In genomic region chr4:153447175-153447887, GRCh38 we compare ENCODE assay signal across 19 cellular contexts. TPM values are rescaled to one million over a fixed set of nuclear protein-coding genes. Genes with fewer than 3 reads are reported as not detected.
DNase-seq lines count a peak whose midpoint lies in the region; ATAC-seq and TF ChIP-seq lines count a peak whose summit lies in the region.
"Had no signal": no experiment of that assay in that cellular context is flagged by ENCODE, and none has a peak within 500 bp of the region (broad histone marks: within the 10 kb centered on the region; RNA-seq: fewer than 3 reads in every experiment).

No MANE protein-coding gene starts in this region.

- WGBS in esophagus squamous epithelium, 2 donors = 74 to 83% methylated on average over 5 of the region's 5 CpGs

- H3K27ac ChIP-seq in GM23338 (ENCODE audit: low read depth) (no peak overlapping the region), esophagus squamous epithelium (peak overlapping the region in 2 of 4 donors; percentile 5 to 42)
- H3K27ac ChIP-seq: neutrophil had no signal

- peaks cover 6% of the 10 kb centered on the region for H3K27me3 Mint-ChIP-seq in GM23338 (ENCODE audit: insufficient read depth, low read depth, poor library complexity)

- H3K9ac ChIP-seq in skeletal muscle satellite cell (ENCODE audit: low read depth, low read length) = no peak overlapping the region

- H3K9me3 Mint-ChIP-seq in GM23338 = no peaks in the 10 kb centered on the region
- H3K9me3 Mint-ChIP-seq: activated CD4-positive, alpha-beta memory T cell treated with anti-CD3 and anti-CD28 coated beads, Interleukin-2, amount 10 ng/mL, durations not matched to agents 7 days and 5 days; dendritic cell treated with granulocyte-macrophage colony-stimulating factor and Interleukin-4, amounts not matched to agents 40 ng/mL and 50 ng/mL, for 4 days had no signal

- H3K4me1 ChIP-seq in GM23338 (ENCODE audit: insufficient read depth) (no peaks in the 10 kb centered on the region), skeletal muscle satellite cell (ENCODE audit: control insufficient read depth, insufficient read depth, low read length) (peaks cover 23% of the 10 kb centered on the region), esophagus squamous epithelium (peaks cover 0 to 21% (median 4%) of the 10 kb centered on the region in 3 donors)

- no peak overlapping the region for H3K4me3 ChIP-seq in GM23338
- peak overlapping the region in 1 of 2 donors; percentile 21 for H3K4me3 ChIP-seq in foreskin fibroblast (ENCODE audit: low read depth in 1 of 2, low read length in 2 of 2)
- H3K4me3 ChIP-seq in skeletal muscle satellite cell (ENCODE audit: low read length) = peak overlapping the region; percentile 27
- H3K4me3 ChIP-seq in esophagus squamous epithelium = peak overlapping the region in 1 of 4 donors; percentile 45

- H3K27me3 ChIP-seq in GM23338 (ENCODE audit: insufficient read depth) (no peaks in the 10 kb centered on the region), skeletal muscle satellite cell (ENCODE audit: control insufficient read depth, insufficient read depth, low read length) (no peaks in the 10 kb centered on the region), esophagus squamous epithelium (no peaks in the 10 kb centered on the region)
- H3K27me3 ChIP-seq: neutrophil had no signal

- H3K27ac Mint-ChIP-seq in GM23338 = no peak overlapping the region
- H3K27ac Mint-ChIP-seq: activated CD4-positive, alpha-beta memory T cell treated with anti-CD3 and anti-CD28 coated beads, Interleukin-2, amount 10 ng/mL, durations not matched to agents 7 days and 5 days; dendritic cell treated with granulocyte-macrophage colony-stimulating factor and Interleukin-4, amounts not matched to agents 40 ng/mL and 50 ng/mL, for 4 days had no signal

- H3K79me2 ChIP-seq in GM23338 (replicated peaks; ENCODE audit: insufficient read depth) = no peaks in the 10 kb centered on the region

- H3K4me2 ChIP-seq in GM23338 (no peak overlapping the region), skeletal muscle satellite cell (ENCODE audit: low read length) (peak overlapping the region; percentile 69)

- no peak for TF ChIP-seq POLR2A in esophagus squamous epithelium (IDR thresholded peaks at IDR 0.05)

- intact Hi-C loops in esophagus squamous epithelium (cut with DNase I) = no loop called here

- TF ChIP-seq CTCF in GM23338 (conservative IDR thresholded peaks at IDR 0.05; ENCODE audit: low read depth in 2 of 2) (no peak), foreskin fibroblast (IDR thresholded peaks at IDR 0.05; ENCODE audit: low read depth, low read length) (no peak), esophagus squamous epithelium (IDR thresholded peaks at IDR 0.05) (no peak)

- H2AFZ ChIP-seq in GM23338 = peak overlapping the region; percentile 39; the same call in 1 of the 2 replicates

- peaks cover 11% of the 10 kb centered on the region for H3K4me1 Mint-ChIP-seq in GM23338

- H3K36me3 ChIP-seq in GM23338 (ENCODE audit: insufficient read depth) = no peaks in the 10 kb centered on the region
- no peaks in the 10 kb centered on the region for H3K36me3 ChIP-seq in skeletal muscle satellite cell (ENCODE audit: insufficient read depth, low read length)
- no peaks in the 10 kb centered on the region for H3K36me3 ChIP-seq in esophagus squamous epithelium
- H3K36me3 ChIP-seq: neutrophil had no signal

- H4K20me1 ChIP-seq in GM23338 (replicated peaks; ENCODE audit: insufficient read depth) = no peaks in the 10 kb centered on the region

- ATAC-seq in GM23338 (no peak), HG02981 (IDR thresholded peaks at IDR 0.05; ENCODE audit: unreplicated experiment) (no peak), HG03521 (IDR thresholded peaks at IDR 0.05; ENCODE audit: unreplicated experiment) (no peak)
- ATAC-seq: HCT116 had no signal

- H3K9me3 ChIP-seq in skeletal muscle satellite cell (replicated peaks; ENCODE audit: low read length) (no peaks in the 10 kb centered on the region), esophagus squamous epithelium (no peaks in the 10 kb centered on the region)
- H3K9me3 ChIP-seq: neutrophil had no signal

- H3K36me3 Mint-ChIP-seq in GM23338 (ENCODE audit: low read depth) = no peaks in the 10 kb centered on the region

- no peaks in the 10 kb centered on the region for H3K9me2 ChIP-seq in GM23338 (ENCODE audit: insufficient read depth)

- H3K4me3 Mint-ChIP-seq in GM23338 = no peak overlapping the region
- H3K4me3 Mint-ChIP-seq: activated CD4-positive, alpha-beta memory T cell treated with anti-CD3 and anti-CD28 coated beads, Interleukin-2, amount 10 ng/mL, durations not matched to agents 7 days and 5 days; dendritic cell treated with granulocyte-macrophage colony-stimulating factor and Interleukin-4, amounts not matched to agents 40 ng/mL and 50 ng/mL, for 4 days had no signal

- DNase-seq in GM23338 (ENCODE audit: low spot score) = no peak
- peak; percentile 67 for DNase-seq in NCI-H69 (lab: John Stamatoyannopoulos, UW)
- DNase-seq in foreskin fibroblast = peak; percentile 46 to 65
- DNase-seq in esophagus squamous epithelium (lab: John Stamatoyannopoulos, UW) = no peak
- DNase-seq in UCSD-AML1 (lab: John Stamatoyannopoulos, UW; ENCODE audit: unreplicated experiment) = no peak
- DNase-seq: activated CD4-positive, alpha-beta memory T cell treated with anti-CD3 and anti-CD28 coated beads, Interleukin-2, amount 10 ng/mL, durations not matched to agents 7 days and 5 days; activated naive CD4-positive, alpha-beta T cell treated with Interleukin-2 at 50 U/mL for 16 hours; DMS53; KBM-7; kidney glomerular epithelial cell; NCI-H1694 treated with DMSO at 0.1 percent for 48 hours; stimulated activated CD4-positive, alpha-beta T cell treated with anti-CD3 and anti-CD28 coated beads, Interleukin-1b, Interleukin-23, amount 100 ng/mL, for 48 hours; stimulated activated naive CD4-positive, alpha-beta T cell treated with Interleukin-2 at 50 U/mL for 16 hours had no signal

- H3F3A ChIP-seq in GM23338 (replicated peaks; ENCODE audit: low read depth) = no peaks in the 10 kb centered on the region

TF ChIP-seq in GM23338, 12 proteins besides CTCF, POLR2A, EP300 and RAD21:
- no peak for TF ChIP-seq POLR2AphosphoS5 (IDR thresholded peaks at IDR 0.05; ENCODE audit: low read depth)

RNA-seq across cellular contexts. Expression of gene TMEM131L, which starts 18.8 kb away (rescaled TPM):
- 32.2 and 35.0 TPM in 2 replicates for total RNA-seq in GM23338 (2014; rRNA removed; shearing (Covaris generic))
- 11.1 TPM in 2 replicates for polyA plus RNA-seq in GM23338 (2016; fragmentation: Nextera tagmentation; extraction: Ambion mirVana)
- total RNA-seq in skeletal muscle satellite cell (2012; rRNA removed) = 7.2 and 11.2 TPM in 2 replicates
- total RNA-seq in esophagus squamous epithelium = 10 to 100 TPM in 3 of 4 donors, 1 to 10 TPM in 1; 9.2 to 14.7 (median 12.4) TPM

Comparison
In these comparisons a context has a peak if more than half of its experiments do, and no peak if none do; other contexts are left out.
1. DNase-seq: peak in NCI-H69 (single experiment) and foreskin fibroblast (2 of 2); none in GM23338 (single experiment), esophagus squamous epithelium (single experiment) and UCSD-AML1 (single experiment).